In the genomic region with DNA sequence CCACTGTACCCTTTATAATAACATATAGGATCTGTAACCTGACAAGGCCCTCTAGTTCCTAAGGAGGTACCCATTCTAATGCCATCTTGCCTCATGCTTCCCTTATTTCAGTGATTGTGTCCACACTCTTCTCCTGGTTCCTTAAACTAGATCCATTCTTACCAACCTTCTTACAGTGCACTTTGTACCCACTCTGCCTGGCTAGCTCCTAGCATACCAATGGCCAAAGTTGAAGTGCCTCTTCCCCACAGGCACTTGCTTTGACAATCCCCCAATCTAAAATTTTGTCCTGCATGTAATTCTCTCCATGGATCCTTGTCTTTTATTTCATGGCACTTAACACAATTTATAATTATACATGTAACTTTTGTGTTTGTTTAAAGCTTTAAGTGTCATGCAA, we compare ENCODE assay signal across 26 cellular contexts.
"Had no signal": no experiment of that assay in that cellular context is flagged by ENCODE, and none has a peak within 500 bp of the region (broad histone marks: within the 10 kb centered on the region; RNA-seq: fewer than 3 reads in every experiment).

No MANE protein-coding gene starts in this region.

- ATAC-seq: activated naive CD4-positive, alpha-beta T cell treated with anti-CD3 and anti-CD28 coated beads, Interleukin-2, amount 50 U/mL, for 72 hours; activated T-cell treated with anti-CD3 and anti-CD28 coated beads, Interleukin-2, amount 50 U/mL, for 72 hours; WTC11 had no signal

- H3K36me3 ChIP-seq: brain microvascular endothelial cell had no signal

- H3K4me3 ChIP-seq: coronary artery, dorsolateral prefrontal cortex had no signal

- H3K27ac ChIP-seq: brain microvascular endothelial cell, coronary artery, dorsolateral prefrontal cortex, VCaP had no signal

- H3K27me3 ChIP-seq: brain microvascular endothelial cell, dorsolateral prefrontal cortex had no signal

- DNase-seq: activated CD4-positive, alpha-beta memory T cell treated with anti-CD3 and anti-CD28 coated beads, Interleukin-2, amount 10 ng/mL, durations not matched to agents 7 days and 5 days; activated CD4-positive, alpha-beta T cell treated with anti-CD3 and anti-CD28 coated beads for 1 hour; activated CD4-positive, alpha-beta T cell treated with anti-CD3 and anti-CD28 coated beads for 4 hours; activated CD4-positive, alpha-beta T cell treated with anti-CD3 and anti-CD28 coated beads, Interleukin-2, amount 10 ng/mL, durations not matched to agents 7 days and 5 days; activated CD4-positive, alpha-beta T cell treated with anti-CD3 and anti-CD28 coated beads, Interleukin-2, amount 50 U/mL, for 4 hours; activated CD8-positive, alpha-beta memory T cell treated with anti-CD3 and anti-CD28 coated beads, Interleukin-2, amount 50 U/mL, for 48 hours; activated gamma-delta T cell; activated naive CD4-positive, alpha-beta T cell; activated naive CD4-positive, alpha-beta T cell treated with anti-CD3 and anti-CD28 coated beads, Interleukin-2, amount 10 ng/mL, durations not matched to agents 7 days and 5 days; activated naive CD8-positive, alpha-beta T cell treated with anti-CD3 and anti-CD28 coated beads, Interleukin-2, amount 10 ng/mL, durations not matched to agents 7 days and 5 days; activated T-cell treated with anti-CD3 and anti-CD28 coated beads for 4 hours; activated T-cell treated with anti-CD3 and anti-CD28 coated beads, Interleukin-2, amount 50 U/mL, for 24 hours; activated T-cell treated with anti-CD3 and anti-CD28 coated beads, Interleukin-2, amount 50 U/mL, for 72 hours; amniotic stem cell; anterior cingulate cortex; brain microvascular endothelial cell; dorsolateral prefrontal cortex; effector memory CD4-positive, alpha-beta T cell; endodermal cell; foreskin fibroblast; head of caudate nucleus; T-helper 2 cell had no signal
